In genomic region chr17:35298639-35299038, GRCh38 we compare ENCODE assay signal across 22 cellular contexts.
"Had no signal": no experiment of that assay in that cellular context is flagged by ENCODE, and none has a peak within 500 bp of the region (broad histone marks: within the 10 kb centered on the region; RNA-seq: fewer than 3 reads in every experiment).

No MANE protein-coding gene starts in this region.

- ATAC-seq: gastrocnemius medialis; left lobe of liver; naive thymus-derived CD8-positive, alpha-beta T cell; psoas muscle; right cardiac atrium; stimulated activated naive B cell treated with anti-CD40 and anti-IgM and Interleukin-4, amounts not matched to agents 10 μg/mL and 1 μg/mL and 100 μg/mL, for 72 hours had no signal

- H3K27me3 ChIP-seq: gastrocnemius medialis, sigmoid colon, tibial nerve, vagina had no signal

- H3K4me1 ChIP-seq: gastrocnemius medialis, psoas muscle, sigmoid colon, tibial nerve, vagina had no signal

- H3K27ac Mint-ChIP-seq: nephron progenitor cell; stimulated activated naive B cell treated with anti-CD40 and anti-IgM and Interleukin-4, amounts not matched to agents 10 μg/mL and 1 μg/mL and 100 μg/mL, for 72 hours; stimulated activated naive CD8-positive, alpha-beta T cell treated with anti-CD3 and anti-CD28 coated beads, Interleukin-15, Interleukin-2, amounts not matched to agents 100 ng/mL and 50 ng/mL, for 24 hours had no signal

- H3K36me3 ChIP-seq: gastrocnemius medialis, sigmoid colon, thoracic aorta, tibial nerve, vagina had no signal

- DNase-seq: dorsolateral prefrontal cortex; effector CD4-positive, alpha-beta T cell; foreskin fibroblast; gastrocnemius medialis; head of caudate nucleus; mesenchymal stem cell; naive thymus-derived CD8-positive, alpha-beta T cell; nephron progenitor cell; nucleus accumbens; posterior cingulate gyrus; psoas muscle; right cardiac atrium; sigmoid colon; stimulated activated CD4-positive, alpha-beta T cell treated with anti-CD3 and anti-CD28 coated beads, Interleukin-4, amount 100 ng/mL, for 4 hours; stimulated activated naive B cell treated with anti-CD40 and anti-IgM and Interleukin-4, amounts not matched to agents 10 μg/mL and 1 μg/mL and 100 μg/mL, for 72 hours had no signal

- H3K4me3 Mint-ChIP-seq: nephron progenitor cell; stimulated activated naive B cell treated with anti-CD40 and anti-IgM and Interleukin-4, amounts not matched to agents 10 μg/mL and 1 μg/mL and 100 μg/mL, for 72 hours; stimulated activated naive CD8-positive, alpha-beta T cell treated with anti-CD3 and anti-CD28 coated beads, Interleukin-15, Interleukin-2, amounts not matched to agents 100 ng/mL and 50 ng/mL, for 24 hours had no signal

- H3K4me3 ChIP-seq: dorsolateral prefrontal cortex, gastrocnemius medialis, lung, psoas muscle, sigmoid colon, thoracic aorta, tibial nerve, vagina had no signal

- H3K4me1 Mint-ChIP-seq: nephron progenitor cell; stimulated activated naive B cell treated with anti-CD40 and anti-IgM and Interleukin-4, amounts not matched to agents 10 μg/mL and 1 μg/mL and 100 μg/mL, for 72 hours had no signal

- H3K27ac ChIP-seq: dorsolateral prefrontal cortex, epithelial cell of prostate, gastrocnemius medialis, psoas muscle, sigmoid colon, thoracic aorta, tibial nerve, vagina had no signal

- H3K9me3 ChIP-seq: gastrocnemius medialis, psoas muscle, vagina had no signal
